8 cellular contexts compared by ENCODE assay signal in the genomic region with DNA sequence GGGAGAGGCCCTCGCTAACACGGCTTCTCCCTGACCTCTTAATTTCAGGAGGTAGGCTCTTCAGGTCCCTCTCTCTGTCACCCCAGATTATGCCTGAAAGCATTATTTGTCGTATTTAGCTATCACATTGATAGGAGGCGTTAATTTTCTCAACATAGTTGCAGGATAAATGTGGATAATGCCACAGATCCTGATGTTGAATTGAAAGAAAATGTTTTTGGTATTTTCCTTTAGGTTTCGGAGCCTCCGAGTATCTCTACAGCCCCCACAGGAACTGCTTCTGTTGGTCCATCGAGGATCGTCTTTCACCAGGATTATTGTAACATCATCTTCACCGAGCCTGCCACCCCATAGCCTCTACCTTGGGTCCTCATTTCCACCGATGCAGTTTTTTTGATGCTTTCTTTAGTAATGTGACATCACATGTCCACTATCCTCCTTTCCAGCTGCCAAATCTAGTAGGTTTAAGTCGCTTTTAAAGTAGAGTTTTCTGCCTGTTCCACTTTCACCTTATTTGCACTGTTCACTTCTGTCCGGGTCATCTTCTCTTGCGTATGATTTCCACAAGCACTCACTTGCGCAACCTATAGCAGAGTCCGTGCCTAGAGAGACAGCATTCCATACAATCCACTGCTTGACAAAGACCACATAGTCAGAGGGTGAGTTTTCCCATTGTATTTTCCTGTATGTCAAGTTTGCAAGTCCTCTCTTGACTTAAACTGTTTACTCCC. TPM values are rescaled to one million over a fixed set of nuclear protein-coding genes. Genes with fewer than 3 reads are reported as not detected.
DNase-seq lines count a peak whose midpoint lies in the region; ATAC-seq and TF ChIP-seq lines count a peak whose summit lies in the region.

No MANE protein-coding gene starts in this region.

- DNase-seq in NCI-H345 treated with DMSO at 0.1 percent for 48 hours (lab: John Stamatoyannopoulos, UW; ENCODE audit: unreplicated experiment) (peak; percentile 6), NCI-H345 (lab: John Stamatoyannopoulos, UW) (no peak), MG63 (no peak), astrocyte of the cerebellum (ENCODE audit: low read depth) (peak; percentile 38), inferior parietal cortex (ENCODE audit: extremely low spot score) (peak; percentile 40)
- no peak for DNase-seq in stimulated activated effector memory CD8-positive, alpha-beta T cell treated with anti-CD3 and anti-CD28 coated beads, Interleukin-12 subunit alpha, Interleukin-12 subunit beta, amount 100 ng/mL, for 72 hours (ENCODE audit: low spot score in 2 of 2)

- peak overlapping the region; percentile 79 for H3K4me3 Mint-ChIP-seq in stimulated activated effector memory CD8-positive, alpha-beta T cell treated with anti-CD3 and anti-CD28 coated beads, Interleukin-12 subunit alpha, Interleukin-12 subunit beta, amount 100 ng/mL, for 72 hours

- H3K9me3 ChIP-seq in MG63 = no peaks in the 10 kb centered on the region

- peaks cover 5% of the 10 kb centered on the region for H3K9me3 Mint-ChIP-seq in stimulated activated effector memory CD8-positive, alpha-beta T cell treated with anti-CD3 and anti-CD28 coated beads, Interleukin-12 subunit alpha, Interleukin-12 subunit beta, amount 100 ng/mL, for 72 hours

- H3K4me3 ChIP-seq in MG63 = peak overlapping the region; percentile 77
- H3K4me3 ChIP-seq in astrocyte of the cerebellum (ENCODE audit: low read depth, low read length) = peak overlapping the region; percentile 81

- peaks cover 29% of the 10 kb centered on the region for H3K4me1 Mint-ChIP-seq in stimulated activated effector memory CD8-positive, alpha-beta T cell treated with anti-CD3 and anti-CD28 coated beads, Interleukin-12 subunit alpha, Interleukin-12 subunit beta, amount 100 ng/mL, for 72 hours

- ATAC-seq in stimulated activated effector memory CD8-positive, alpha-beta T cell treated with anti-CD3 and anti-CD28 coated beads, Interleukin-12 subunit alpha, Interleukin-12 subunit beta, amount 100 ng/mL, for 72 hours = no peak
- ATAC-seq in HG03460 (IDR thresholded peaks at IDR 0.05; ENCODE audit: unreplicated experiment) (no peak), HG03025 (IDR thresholded peaks at IDR 0.05; ENCODE audit: low FRiP score, unreplicated experiment) (no peak)

- TF ChIP-seq CTCF in astrocyte of the cerebellum (IDR thresholded peaks at IDR 0.05; ENCODE audit: low read depth, low read length, missing control alignments) = no peak

- H3K27me3 ChIP-seq in MG63 = peaks cover 7% of the 10 kb centered on the region

- in situ Hi-C loops in astrocyte of the cerebellum (cut with HindIII; ENCODE audit: low sequenced_read_pairs) = no loop called here

- peak overlapping the region; percentile 79 for H3K27ac Mint-ChIP-seq in stimulated activated effector memory CD8-positive, alpha-beta T cell treated with anti-CD3 and anti-CD28 coated beads, Interleukin-12 subunit alpha, Interleukin-12 subunit beta, amount 100 ng/mL, for 72 hours

- peaks cover 9% of the 10 kb centered on the region for H3K36me3 Mint-ChIP-seq in stimulated activated effector memory CD8-positive, alpha-beta T cell treated with anti-CD3 and anti-CD28 coated beads, Interleukin-12 subunit alpha, Interleukin-12 subunit beta, amount 100 ng/mL, for 72 hours

- no peaks in the 10 kb centered on the region for H3K36me3 ChIP-seq in MG63

RNA-seq across cellular contexts. Expression of gene TIGD2, which starts 0.7 kb away (rescaled TPM):
- total RNA-seq in MG63 (2014; rRNA removed; shearing (Covaris generic); ENCODE audit: low replicate concordance) = 2.8 and 5.8 TPM in 2 replicates

RNA-seq across cellular contexts. Expression of gene FAM13A, which starts 55.0 kb away (rescaled TPM):
- 6.4 and 13.7 TPM in 2 replicates for total RNA-seq in MG63 (2014; rRNA removed; shearing (Covaris generic); ENCODE audit: low replicate concordance)

Comparison
In these comparisons a context has a peak if more than half of its experiments do, and no peak if none do; other contexts are left out.
1. DNase-seq: peak in NCI-H345 treated with DMSO at 0.1 percent for 48 hours (single experiment), astrocyte of the cerebellum (single experiment) and inferior parietal cortex (single experiment); none in NCI-H345 (single experiment), MG63 (single experiment) and stimulated activated effector memory CD8-positive, alpha-beta T cell treated with anti-CD3 and anti-CD28 coated beads, Interleukin-12 subunit alpha, Interleukin-12 subunit beta, amount 100 ng/mL, for 72 hours (0 of 2).